In genomic region chr6:124053315-124053714, GRCh38 we compare ENCODE assay signal across 25 cellular contexts.
"Had no signal": no experiment of that assay in that cellular context is flagged by ENCODE, and none has a peak within 500 bp of the region (broad histone marks: within the 10 kb centered on the region; RNA-seq: fewer than 3 reads in every experiment).

No MANE protein-coding gene starts in this region.

- H3K4me3 ChIP-seq: body of pancreas, colonic mucosa, esophagus squamous epithelium, gastroesophageal sphincter had no signal

- H3K27ac ChIP-seq: body of pancreas, colonic mucosa, epithelial cell of prostate, esophagus squamous epithelium, gastroesophageal sphincter, WERI-Rb-1 had no signal

- DNase-seq: activated B cell treated with CpG ODN at 0.5 μM for 24 hours; activated CD4-positive, alpha-beta T cell treated with anti-CD3 and anti-CD28 coated beads for 48 hours; activated CD4-positive, alpha-beta T cell treated with anti-CD3 and anti-CD28 coated beads, Interleukin-2, amount 50 U/mL, for 1 hour; activated CD4-positive, alpha-beta T cell treated with anti-CD3 and anti-CD28 coated beads, Interleukin-2, amount 50 U/mL, for 48 hours; activated CD8-positive, alpha-beta memory T cell treated with anti-CD3 and anti-CD28 coated beads for 24 hours; activated CD8-positive, alpha-beta T cell treated with anti-CD3 and anti-CD28 coated beads for 36 hours; activated effector memory CD4-positive, alpha-beta T cell treated with Interleukin-2 at 50 U/mL for 16 hours; activated gamma-delta T cell treated with Interleukin-2 at 50 U/mL for 16 hours; activated naive CD4-positive, alpha-beta T cell treated with anti-CD3 and anti-CD28 coated beads, Interleukin-2, amount 50 U/mL, for 16 hours; activated naive CD4-positive, alpha-beta T cell treated with Interleukin-2 at 50 U/mL for 16 hours; activated T-cell treated with anti-CD3 and anti-CD28 coated beads, Interleukin-2, amount 50 U/mL, for 4 hours; amniotic stem cell; anterior cingulate cortex; body of pancreas; central memory CD4-positive, alpha-beta T cell; cerebellar nuclear complex; colonic mucosa; effector CD8-positive, alpha-beta T cell; esophagus squamous epithelium; foreskin melanocyte; hippocampal formation; T1000; WERI-Rb-1 had no signal

- H3K9me3 ChIP-seq: body of pancreas, colonic mucosa, esophagus squamous epithelium, gastroesophageal sphincter had no signal

- H3K36me3 ChIP-seq: colonic mucosa, esophagus squamous epithelium, gastroesophageal sphincter, WERI-Rb-1 had no signal

- H3K27me3 ChIP-seq: body of pancreas, colonic mucosa, esophagus squamous epithelium, gastroesophageal sphincter had no signal

- H3K4me1 ChIP-seq: body of pancreas, colonic mucosa, esophagus squamous epithelium had no signal
